ENCODE assay signal across 1 cellular context in the genomic region with DNA sequence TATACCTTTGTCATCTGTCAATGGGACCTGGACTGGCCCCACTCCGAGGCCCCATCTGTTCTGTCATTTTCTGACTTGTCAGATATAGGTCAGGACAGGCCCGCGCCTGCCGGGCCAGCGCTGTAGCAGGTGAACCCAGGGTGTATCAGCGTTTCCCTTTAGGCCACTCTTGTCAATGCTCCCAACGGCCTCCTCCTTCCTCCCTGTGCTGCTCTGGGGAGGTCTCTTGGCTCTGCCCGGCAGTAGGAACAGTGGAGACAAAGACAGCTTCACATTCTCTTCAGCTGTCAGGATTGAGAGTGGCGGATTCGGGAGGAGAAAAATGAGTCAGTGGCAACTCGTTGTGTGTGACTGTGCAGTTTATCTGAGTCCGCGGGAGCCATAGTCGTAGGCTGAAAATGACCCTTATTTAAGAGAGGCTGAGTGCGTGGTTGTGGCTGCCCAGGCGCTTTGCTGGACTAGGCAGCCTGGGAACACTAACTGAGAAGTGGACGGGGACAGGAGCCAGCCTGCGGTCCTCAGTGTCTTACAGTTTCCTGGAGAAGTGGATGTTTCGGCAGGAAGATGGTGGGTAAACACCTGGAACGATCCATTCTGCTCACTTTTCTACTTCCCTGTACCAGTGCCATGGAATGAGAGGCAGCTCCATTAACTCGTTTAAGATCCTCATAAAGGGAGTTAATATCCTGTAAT.
TF ChIP-seq lines count a peak whose summit lies in the region.

No MANE protein-coding gene starts in this region.

TF ChIP-seq in SK-N-SH, 30 proteins besides CTCF, POLR2A, EP300 and RAD21 (continued from another document):
- TF ChIP-seq RXRA (IDR thresholded peaks at IDR 0.05; ENCODE audit: borderline replicate concordance, low read depth) (no peak), EZH2phosphoT487 (IDR thresholded peaks at IDR 0.05; ENCODE audit: borderline replicate concordance, low read depth) (no peak), MXI1 (IDR thresholded peaks at IDR 0.05; ENCODE audit: low read depth, low read length) (no peak), POLR2AphosphoS5 (IDR thresholded peaks at IDR 0.05; ENCODE audit: low read depth, low read length) (no peak)
- TF ChIP-seq, protein P1, sequence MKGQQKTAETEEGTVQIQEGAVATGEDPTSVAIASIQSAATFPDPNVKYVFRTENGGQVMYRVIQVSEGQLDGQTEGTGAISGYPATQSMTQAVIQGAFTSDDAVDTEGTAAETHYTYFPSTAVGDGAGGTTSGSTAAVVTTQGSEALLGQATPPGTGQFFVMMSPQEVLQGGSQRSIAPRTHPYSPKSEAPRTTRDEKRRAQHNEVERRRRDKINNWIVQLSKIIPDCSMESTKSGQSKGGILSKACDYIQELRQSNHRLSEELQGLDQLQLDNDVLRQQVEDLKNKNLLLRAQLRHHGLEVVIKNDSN (IDR thresholded peaks at IDR 0.05; ENCODE audit: borderline replicate concordance, low read depth), result no peak
